1 cellular context compared by ENCODE assay signal in the genomic region with DNA sequence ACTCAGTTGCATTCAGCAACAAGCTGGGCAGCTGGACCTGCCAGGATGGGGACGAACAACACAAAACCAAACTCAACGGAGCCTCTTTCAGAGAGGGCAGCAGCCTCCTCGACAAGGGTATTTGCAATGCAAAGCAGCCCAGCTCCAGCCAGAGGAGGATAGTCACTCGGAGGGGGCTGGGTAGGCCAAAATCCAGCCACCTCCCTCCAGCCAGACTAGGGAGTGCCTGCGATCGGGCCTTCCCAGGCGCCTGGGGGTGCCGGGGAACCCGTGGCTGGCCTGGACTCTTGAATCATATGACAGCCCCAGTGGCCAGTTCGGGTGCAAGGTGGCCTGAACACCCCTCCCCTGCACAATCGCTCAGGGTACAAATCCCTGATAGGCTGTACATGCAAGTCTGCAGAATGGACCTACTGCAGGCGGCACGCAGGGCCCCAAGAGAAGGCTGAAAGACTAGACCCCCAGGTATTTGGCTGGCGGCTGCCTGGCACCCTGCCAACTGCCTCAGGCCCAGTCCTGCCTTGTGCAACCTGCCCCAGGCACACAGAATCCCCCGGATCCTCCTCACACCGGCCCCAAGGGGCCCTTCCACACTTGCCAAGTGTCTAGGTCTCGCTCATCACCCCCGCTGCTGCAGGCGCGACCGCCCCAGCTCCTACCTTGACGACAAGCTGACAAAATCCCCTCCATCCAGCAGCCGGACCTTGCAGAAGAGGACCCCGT.
A peak's percentile ranks its signal among the peaks of the same experiment; 100 is the strongest.
TF ChIP-seq lines count a peak whose summit lies in the region.

No MANE protein-coding gene starts in this region.

TF ChIP-seq in GM12878, 131 proteins besides CTCF, POLR2A, EP300 and RAD21 (continued from another document and continues in another):
- TF ChIP-seq, protein P1, sequence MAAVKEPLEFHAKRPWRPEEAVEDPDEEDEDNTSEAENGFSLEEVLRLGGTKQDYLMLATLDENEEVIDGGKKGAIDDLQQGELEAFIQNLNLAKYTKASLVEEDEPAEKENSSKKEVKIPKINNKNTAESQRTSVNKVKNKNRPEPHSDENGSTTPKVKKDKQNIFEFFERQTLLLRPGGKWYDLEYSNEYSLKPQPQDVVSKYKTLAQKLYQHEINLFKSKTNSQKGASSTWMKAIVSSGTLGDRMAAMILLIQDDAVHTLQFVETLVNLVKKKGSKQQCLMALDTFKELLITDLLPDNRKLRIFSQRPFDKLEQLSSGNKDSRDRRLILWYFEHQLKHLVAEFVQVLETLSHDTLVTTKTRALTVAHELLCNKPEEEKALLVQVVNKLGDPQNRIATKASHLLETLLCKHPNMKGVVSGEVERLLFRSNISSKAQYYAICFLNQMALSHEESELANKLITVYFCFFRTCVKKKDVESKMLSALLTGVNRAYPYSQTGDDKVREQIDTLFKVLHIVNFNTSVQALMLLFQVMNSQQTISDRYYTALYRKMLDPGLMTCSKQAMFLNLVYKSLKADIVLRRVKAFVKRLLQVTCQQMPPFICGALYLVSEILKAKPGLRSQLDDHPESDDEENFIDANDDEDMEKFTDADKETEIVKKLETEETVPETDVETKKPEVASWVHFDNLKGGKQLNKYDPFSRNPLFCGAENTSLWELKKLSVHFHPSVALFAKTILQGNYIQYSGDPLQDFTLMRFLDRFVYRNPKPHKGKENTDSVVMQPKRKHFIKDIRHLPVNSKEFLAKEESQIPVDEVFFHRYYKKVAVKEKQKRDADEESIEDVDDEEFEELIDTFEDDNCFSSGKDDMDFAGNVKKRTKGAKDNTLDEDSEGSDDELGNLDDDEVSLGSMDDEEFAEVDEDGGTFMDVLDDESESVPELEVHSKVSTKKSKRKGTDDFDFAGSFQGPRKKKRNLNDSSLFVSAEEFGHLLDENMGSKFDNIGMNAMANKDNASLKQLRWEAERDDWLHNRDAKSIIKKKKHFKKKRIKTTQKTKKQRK (IDR thresholded peaks at IDR 0.05; ENCODE audit: low read depth, low read length) = no peak
- 0 out of 2 replicates have a peak, but pooled peaks have one; percentile 33 for TF ChIP-seq MXI1 (IDR thresholded peaks at IDR 0.05; ENCODE audit: low read depth, low read length)
- TF ChIP-seq MAX (IDR thresholded peaks at IDR 0.05; ENCODE audit: low read depth, low read length) = peak; percentile 12; the same call in 1 of the 2 replicates
- TF ChIP-seq HSF1 (IDR thresholded peaks at IDR 0.05; ENCODE audit: low read depth, low read length) = no peak
- peak; percentile 48; the same call in 1 of the 2 replicates for TF ChIP-seq TAF1 (IDR thresholded peaks at IDR 0.05; ENCODE audit: borderline replicate concordance, low read depth, low read length)
- TF ChIP-seq NFIC (IDR thresholded peaks at IDR 0.05; ENCODE audit: low read depth, low read length) = no peak
- no peak for TF ChIP-seq CBX5 (IDR thresholded peaks at IDR 0.05; ENCODE audit: low read depth)
- no peak for TF ChIP-seq DPF2 (IDR thresholded peaks at IDR 0.05)
- no peak for TF ChIP-seq BRCA1 (IDR thresholded peaks at IDR 0.05; ENCODE audit: low read depth, low read length)
- TF ChIP-seq BCL3 (IDR thresholded peaks at IDR 0.05; ENCODE audit: borderline replicate concordance, insufficient read depth, low read depth, low read length, poor library complexity, severe bottlenecking) = no peak
- TF ChIP-seq SREBF2 (IDR thresholded peaks at IDR 0.05; ENCODE audit: low read length) = no peak
- TF ChIP-seq IRF3 (IDR thresholded peaks at IDR 0.05) = no peak
- TF ChIP-seq ETV6 (conservative IDR thresholded peaks at IDR 0.05 in 1 of 2, IDR thresholded peaks at IDR 0.05 in 1 of 2; ENCODE audit: borderline replicate concordance in 1 of 2, low read depth in 1 of 2) = no peak
- TF ChIP-seq PML (IDR thresholded peaks at IDR 0.05; ENCODE audit: low read length) = no peak
- peak; percentile 96 for TF ChIP-seq POU2F2 (IDR thresholded peaks at IDR 0.05; ENCODE audit: borderline replicate concordance, low read depth, low read length)
- no peak for TF ChIP-seq EGR1 (IDR thresholded peaks at IDR 0.05; ENCODE audit: borderline replicate concordance in 1 of 2, low read depth in 2 of 2, low read length in 2 of 2)
- no peak for TF ChIP-seq NR2C2 (IDR thresholded peaks at IDR 0.05; ENCODE audit: borderline replicate concordance, control insufficient read depth, insufficient read length, low read depth)
- TF ChIP-seq NFXL1 (IDR thresholded peaks at IDR 0.05; ENCODE audit: borderline replicate concordance) = no peak
- no peak for TF ChIP-seq HCFC1 (IDR thresholded peaks at IDR 0.05; ENCODE audit: low read length)
- no peak for TF ChIP-seq KLF5 (IDR thresholded peaks at IDR 0.05; ENCODE audit: partially characterized antibody)
- no peak for TF ChIP-seq SMARCA5 (IDR thresholded peaks at IDR 0.05)
- no peak for TF ChIP-seq EED (IDR thresholded peaks at IDR 0.05; ENCODE audit: low read depth)
- no peak for TF ChIP-seq SRF (IDR thresholded peaks at IDR 0.05; ENCODE audit: low read depth in 2 of 2, low read length in 2 of 2)
- no peak for TF ChIP-seq SIN3A (IDR thresholded peaks at IDR 0.05; ENCODE audit: low read depth, low read length)
- 0 out of 2 replicates have a peak, but pooled peaks have one; percentile 19 for TF ChIP-seq GATAD2B (conservative IDR thresholded peaks at IDR 0.05; ENCODE audit: low read depth)
- TF ChIP-seq PKNOX1 (IDR thresholded peaks at IDR 0.05) = no peak
- TF ChIP-seq SMAD1 (IDR thresholded peaks at IDR 0.05; ENCODE audit: low read depth, partially characterized antibody) = peak; percentile 94
- TF ChIP-seq RBBP5 (conservative IDR thresholded peaks at IDR 0.05) = no peak
- no peak; the same call in 1 of the 2 replicates for TF ChIP-seq IKZF1 (conservative IDR thresholded peaks at IDR 0.05)
- no peak for TF ChIP-seq USF1 (IDR thresholded peaks at IDR 0.05; ENCODE audit: borderline replicate concordance, extremely low read length, insufficient read depth, low read depth, low read length)
- TF ChIP-seq, protein P2, sequence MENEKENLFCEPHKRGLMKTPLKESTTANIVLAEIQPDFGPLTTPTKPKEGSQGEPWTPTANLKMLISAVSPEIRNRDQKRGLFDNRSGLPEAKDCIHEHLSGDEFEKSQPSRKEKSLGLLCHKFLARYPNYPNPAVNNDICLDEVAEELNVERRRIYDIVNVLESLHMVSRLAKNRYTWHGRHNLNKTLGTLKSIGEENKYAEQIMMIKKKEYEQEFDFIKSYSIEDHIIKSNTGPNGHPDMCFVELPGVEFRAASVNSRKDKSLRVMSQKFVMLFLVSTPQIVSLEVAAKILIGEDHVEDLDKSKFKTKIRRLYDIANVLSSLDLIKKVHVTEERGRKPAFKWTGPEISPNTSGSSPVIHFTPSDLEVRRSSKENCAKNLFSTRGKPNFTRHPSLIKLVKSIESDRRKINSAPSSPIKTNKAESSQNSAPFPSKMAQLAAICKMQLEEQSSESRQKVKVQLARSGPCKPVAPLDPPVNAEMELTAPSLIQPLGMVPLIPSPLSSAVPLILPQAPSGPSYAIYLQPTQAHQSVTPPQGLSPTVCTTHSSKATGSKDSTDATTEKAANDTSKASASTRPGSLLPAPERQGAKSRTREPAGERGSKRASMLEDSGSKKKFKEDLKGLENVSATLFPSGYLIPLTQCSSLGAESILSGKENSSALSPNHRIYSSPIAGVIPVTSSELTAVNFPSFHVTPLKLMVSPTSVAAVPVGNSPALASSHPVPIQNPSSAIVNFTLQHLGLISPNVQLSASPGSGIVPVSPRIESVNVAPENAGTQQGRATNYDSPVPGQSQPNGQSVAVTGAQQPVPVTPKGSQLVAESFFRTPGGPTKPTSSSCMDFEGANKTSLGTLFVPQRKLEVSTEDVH (IDR thresholded peaks at IDR 0.05; ENCODE audit: low read depth, partially characterized antibody) = no peak
- TF ChIP-seq SKIL (IDR thresholded peaks at IDR 0.05; ENCODE audit: low read depth, poor library complexity, severe bottlenecking) = peak; percentile 31
- no peak for TF ChIP-seq FOXK2 (IDR thresholded peaks at IDR 0.05)
- TF ChIP-seq, protein P3, sequence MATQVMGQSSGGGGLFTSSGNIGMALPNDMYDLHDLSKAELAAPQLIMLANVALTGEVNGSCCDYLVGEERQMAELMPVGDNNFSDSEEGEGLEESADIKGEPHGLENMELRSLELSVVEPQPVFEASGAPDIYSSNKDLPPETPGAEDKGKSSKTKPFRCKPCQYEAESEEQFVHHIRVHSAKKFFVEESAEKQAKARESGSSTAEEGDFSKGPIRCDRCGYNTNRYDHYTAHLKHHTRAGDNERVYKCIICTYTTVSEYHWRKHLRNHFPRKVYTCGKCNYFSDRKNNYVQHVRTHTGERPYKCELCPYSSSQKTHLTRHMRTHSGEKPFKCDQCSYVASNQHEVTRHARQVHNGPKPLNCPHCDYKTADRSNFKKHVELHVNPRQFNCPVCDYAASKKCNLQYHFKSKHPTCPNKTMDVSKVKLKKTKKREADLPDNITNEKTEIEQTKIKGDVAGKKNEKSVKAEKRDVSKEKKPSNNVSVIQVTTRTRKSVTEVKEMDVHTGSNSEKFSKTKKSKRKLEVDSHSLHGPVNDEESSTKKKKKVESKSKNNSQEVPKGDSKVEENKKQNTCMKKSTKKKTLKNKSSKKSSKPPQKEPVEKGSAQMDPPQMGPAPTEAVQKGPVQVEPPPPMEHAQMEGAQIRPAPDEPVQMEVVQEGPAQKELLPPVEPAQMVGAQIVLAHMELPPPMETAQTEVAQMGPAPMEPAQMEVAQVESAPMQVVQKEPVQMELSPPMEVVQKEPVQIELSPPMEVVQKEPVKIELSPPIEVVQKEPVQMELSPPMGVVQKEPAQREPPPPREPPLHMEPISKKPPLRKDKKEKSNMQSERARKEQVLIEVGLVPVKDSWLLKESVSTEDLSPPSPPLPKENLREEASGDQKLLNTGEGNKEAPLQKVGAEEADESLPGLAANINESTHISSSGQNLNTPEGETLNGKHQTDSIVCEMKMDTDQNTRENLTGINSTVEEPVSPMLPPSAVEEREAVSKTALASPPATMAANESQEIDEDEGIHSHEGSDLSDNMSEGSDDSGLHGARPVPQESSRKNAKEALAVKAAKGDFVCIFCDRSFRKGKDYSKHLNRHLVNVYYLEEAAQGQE (IDR thresholded peaks at IDR 0.05; ENCODE audit: low read depth, low read length) = no peak
